11 cellular contexts compared by ENCODE assay signal in the genomic region with DNA sequence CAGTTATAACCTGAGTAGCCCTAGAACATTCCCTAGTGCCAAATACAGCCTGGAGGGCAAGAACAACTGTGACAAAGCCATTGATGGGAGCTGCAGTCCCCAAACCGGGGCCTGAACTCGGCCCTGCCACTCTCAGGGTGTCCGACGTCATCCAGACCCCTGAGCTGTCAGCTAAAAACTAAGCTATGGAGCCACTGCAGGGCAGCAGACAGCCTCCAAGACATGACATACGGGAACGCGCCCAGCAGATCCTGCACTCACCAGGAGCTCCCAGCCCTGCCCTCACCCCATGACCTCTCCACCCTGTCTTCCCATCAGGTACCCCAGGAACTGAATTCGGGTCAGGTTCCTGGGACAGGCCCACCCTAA. TPM values are rescaled to one million over a fixed set of nuclear protein-coding genes. Genes with fewer than 3 reads are reported as not detected.
DNase-seq lines count a peak whose midpoint lies in the region; ATAC-seq and TF ChIP-seq lines count a peak whose summit lies in the region.
"Had no signal": no experiment of that assay in that cellular context is flagged by ENCODE, and none has a peak within 500 bp of the region (broad histone marks: within the 10 kb centered on the region; RNA-seq: fewer than 3 reads in every experiment).

No MANE protein-coding gene starts in this region.

- H3K79me2 ChIP-seq in DOHH2 (ENCODE audit: control insufficient read depth, low read length) (peaks cover 9% of the 10 kb centered on the region), PC-3 (ENCODE audit: low read length) (no peaks in the 10 kb centered on the region)

- H3K27ac ChIP-seq in DOHH2 (ENCODE audit: low read depth, low read length) (peak overlapping the region; percentile 86), testis (no peak overlapping the region), PC-3 (ENCODE audit: low read length) (no peak overlapping the region)
- H3K27ac ChIP-seq: PC-9 had no signal

- TF ChIP-seq CTCF in DOHH2 (IDR thresholded peaks at IDR 0.05; ENCODE audit: low read depth, low read length, poor library complexity, severe bottlenecking) (no peak), testis (IDR thresholded peaks at IDR 0.05) (no peak), PC-3 (conservative IDR thresholded peaks at IDR 0.05; ENCODE audit: low read depth, low read length) (no peak)
- no peak for TF ChIP-seq CTCF in activated CD8-positive, alpha-beta T cell treated with anti-CD3 and anti-CD28 coated beads for 36 hours (IDR thresholded peaks at IDR 0.05)

- H3K27me3 ChIP-seq in DOHH2 (ENCODE audit: control insufficient read depth, low read length) (no peaks in the 10 kb centered on the region), testis (no peaks in the 10 kb centered on the region), PC-3 (ENCODE audit: low read length) (no peaks in the 10 kb centered on the region)

- H3K4me1 Mint-ChIP-seq in activated CD8-positive, alpha-beta T cell treated with anti-CD3 and anti-CD28 coated beads for 36 hours (ENCODE audit: low read depth) = peaks cover 78% of the 10 kb centered on the region
- H3K4me1 Mint-ChIP-seq in natural killer cell treated with Interleukin-12 subunit alpha and Interleukin-12 subunit beta and Interleukin-15 and Interleukin-18, amount 100 ng/mL, for 72 hours (ENCODE audit: low read depth in 2 of 2) = peaks cover 38 to 47% of the 10 kb centered on the region in 2 donors

- no peak overlapping the region for H2AFZ ChIP-seq in PC-3 (ENCODE audit: low read length)
- H2AFZ ChIP-seq: PC-9 had no signal

- intact Hi-C loops in activated CD8-positive, alpha-beta T cell treated with anti-CD3 and anti-CD28 coated beads for 36 hours (cut with micrococcal nuclease) = loop anchor here (2.0 kb wide), 1 partner anchor 223 kb away; no protein-coding TSS in a partner anchor
- intact Hi-C loops in testis (cut with DNase I; ENCODE audit: low total_unique reads) = no loop called here
- intact Hi-C loops in PC-3 (cut with micrococcal nuclease) = no loop called here

- H3K27ac Mint-ChIP-seq in activated CD8-positive, alpha-beta T cell treated with anti-CD3 and anti-CD28 coated beads for 36 hours = peak overlapping the region; percentile 98
- H3K27ac Mint-ChIP-seq in natural killer cell treated with Interleukin-12 subunit alpha and Interleukin-12 subunit beta and Interleukin-15 and Interleukin-18, amount 100 ng/mL, for 72 hours = peak overlapping the region; percentile 55 to 78

- H3K9me2 ChIP-seq in DOHH2 (replicated peaks; ENCODE audit: control insufficient read depth, low read length) (no peaks in the 10 kb centered on the region), PC-3 (replicated peaks; ENCODE audit: low read length) (no peaks in the 10 kb centered on the region)

- H3K4me3 ChIP-seq in DOHH2 (ENCODE audit: low read length) (peak overlapping the region; percentile 53), testis (no peak overlapping the region), PC-3 (ENCODE audit: low read length) (no peak overlapping the region)
- H3K4me3 ChIP-seq: PC-9 had no signal

- peaks cover 10% of the 10 kb centered on the region for H3F3A ChIP-seq in DOHH2 (ENCODE audit: control insufficient read depth, insufficient read depth)
- H3F3A ChIP-seq in PC-3 (ENCODE audit: low read length, unreplicated experiment) = no peaks in the 10 kb centered on the region

- peaks cover 96% of the 10 kb centered on the region for H3K4me1 ChIP-seq in DOHH2 (ENCODE audit: control insufficient read depth, low read length)
- H3K4me1 ChIP-seq in testis = peaks cover 29% of the 10 kb centered on the region
- H3K4me1 ChIP-seq in PC-3 (ENCODE audit: insufficient read depth, low read length) = peaks cover 8% of the 10 kb centered on the region; the same call in 1 of the 2 replicates

- no peak for DNase-seq in activated CD8-positive, alpha-beta T cell treated with anti-CD3 and anti-CD28 coated beads for 36 hours
- DNase-seq in natural killer cell treated with Interleukin-12 subunit alpha and Interleukin-12 subunit beta and Interleukin-15 and Interleukin-18, amount 100 ng/mL, for 72 hours (ENCODE audit: low spot score) = no peak
- DNase-seq in testis (no peak), PC-3 (no peak)
- DNase-seq: NCI-H2171, PC-9 had no signal

- no peak overlapping the region for H3K9ac ChIP-seq in PC-3 (ENCODE audit: low read length)

- peaks cover 61% of the 10 kb centered on the region for H3K36me3 Mint-ChIP-seq in activated CD8-positive, alpha-beta T cell treated with anti-CD3 and anti-CD28 coated beads for 36 hours (ENCODE audit: low read depth)
- H3K36me3 Mint-ChIP-seq in natural killer cell treated with Interleukin-12 subunit alpha and Interleukin-12 subunit beta and Interleukin-15 and Interleukin-18, amount 100 ng/mL, for 72 hours = no peaks in the 10 kb centered on the region

- WGBS in testis, 2 donors = 93 to 97% methylated on average over 8 of the region's 8 CpGs

- H3K27me3 Mint-ChIP-seq in activated CD8-positive, alpha-beta T cell treated with anti-CD3 and anti-CD28 coated beads for 36 hours = no peaks in the 10 kb centered on the region
- no peaks in the 10 kb centered on the region for H3K27me3 Mint-ChIP-seq in natural killer cell treated with Interleukin-12 subunit alpha and Interleukin-12 subunit beta and Interleukin-15 and Interleukin-18, amount 100 ng/mL, for 72 hours

- H4K20me1 ChIP-seq in DOHH2 (ENCODE audit: control insufficient read depth, insufficient read depth, low read depth, low read length) (no peaks in the 10 kb centered on the region), PC-3 (ENCODE audit: low read length) (no peaks in the 10 kb centered on the region)

- ATAC-seq in HG02759 (IDR thresholded peaks at IDR 0.05; ENCODE audit: unreplicated experiment) = peak; percentile 12
- no peak for ATAC-seq in activated CD8-positive, alpha-beta T cell treated with anti-CD3 and anti-CD28 coated beads for 36 hours
- ATAC-seq in natural killer cell treated with Interleukin-12 subunit alpha and Interleukin-12 subunit beta and Interleukin-15 and Interleukin-18, amount 100 ng/mL, for 72 hours = no peak
- no peak for ATAC-seq in PC-3
- ATAC-seq in GM18517 (IDR thresholded peaks at IDR 0.05; ENCODE audit: unreplicated experiment) = no peak
- ATAC-seq: esophagus mucosa, HCT116 had no signal

- CTCF ChIA-PET in activated CD8-positive, alpha-beta T cell treated with anti-CD3 and anti-CD28 coated beads for 36 hours (lab: Charles Lee) = interaction anchor here (0.8 to 13.1 kb wide), 11 partner anchors 19 to 228 kb away, joined by 3 to 203 read pairs (median 5); a partner anchor contains a TSS
- CTCF ChIA-PET in PC-3 (lab: Charles Lee) = no interaction called here

- POLR2A ChIA-PET in activated CD8-positive, alpha-beta T cell treated with anti-CD3 and anti-CD28 coated beads for 36 hours (lab: Charles Lee) = interaction anchor here (0.6 to 9.4 kb wide), 10 partner anchors 11 to 218 kb away, joined by 3 to 134 read pairs (median 4); a partner anchor contains a TSS
- POLR2A ChIA-PET in PC-3 (lab: Charles Lee; ENCODE audit: unreplicated experiment) = no interaction called here

- H3K9me3 ChIP-seq in DOHH2 (ENCODE audit: control insufficient read depth, insufficient read depth, low read length) = no peaks in the 10 kb centered on the region
- H3K9me3 ChIP-seq in testis = no peaks in the 10 kb centered on the region
- H3K9me3 ChIP-seq in PC-3 (ENCODE audit: low read length) = no peaks in the 10 kb centered on the region

- TF ChIP-seq POLR2A in testis (IDR thresholded peaks at IDR 0.05) = no peak

- peaks cover 33% of the 10 kb centered on the region for H3K36me3 ChIP-seq in DOHH2 (ENCODE audit: control insufficient read depth, low read length)
- H3K36me3 ChIP-seq in testis (ENCODE audit: low read depth, missing control alignments) = no peaks in the 10 kb centered on the region
- no peaks in the 10 kb centered on the region for H3K36me3 ChIP-seq in PC-3 (ENCODE audit: low read depth, low read length)

- H3K9me3 Mint-ChIP-seq in activated CD8-positive, alpha-beta T cell treated with anti-CD3 and anti-CD28 coated beads for 36 hours = no peaks in the 10 kb centered on the region
- H3K9me3 Mint-ChIP-seq in natural killer cell treated with Interleukin-12 subunit alpha and Interleukin-12 subunit beta and Interleukin-15 and Interleukin-18, amount 100 ng/mL, for 72 hours = no peaks in the 10 kb centered on the region

- peak overlapping the region; percentile 72 for H3K4me3 Mint-ChIP-seq in activated CD8-positive, alpha-beta T cell treated with anti-CD3 and anti-CD28 coated beads for 36 hours
- peak overlapping the region; percentile 74 for H3K4me3 Mint-ChIP-seq in natural killer cell treated with Interleukin-12 subunit alpha and Interleukin-12 subunit beta and Interleukin-15 and Interleukin-18, amount 100 ng/mL, for 72 hours

- H3K4me2 ChIP-seq in DOHH2 (ENCODE audit: low read length) (peak overlapping the region; percentile 78), PC-3 (ENCODE audit: low read length) (no peak overlapping the region)
- H3K4me2 ChIP-seq: PC-9 had no signal

- BruUV-seq in PC-3 (replicated peaks; lab: Mats Ljungman, UMichigan) = no TSS peak

RNA-seq across cellular contexts. Expression of a gene that starts 28.4 kb away (rescaled TPM):
- 10 to 100 TPM; 10.9 to 12.7 TPM for total RNA-seq in activated CD8-positive, alpha-beta T cell treated with anti-CD3 and anti-CD28 coated beads for 36 hours
- 10 to 100 TPM in 1 of 2 donors, 1 to 10 TPM in 1; 7.3 to 12.0 TPM for total RNA-seq in natural killer cell treated with Interleukin-12 subunit alpha and Interleukin-12 subunit beta and Interleukin-15 and Interleukin-18, amount 100 ng/mL, for 72 hours
- total RNA-seq in testis (10 to 100 TPM in 1 of 2 donors, 1 to 10 TPM in 1; 8.3 to 14.7 TPM), PC-3 (2014; rRNA removed) (5.0 and 7.8 TPM in 2 replicates)
- 5.7 TPM for polyA plus RNA-seq in testis (ENCODE audit: insufficient read depth, low read depth, low replicate concordance)

RNA-seq across cellular contexts. Expression of a gene that starts 36.9 kb away (rescaled TPM):
- total RNA-seq in activated CD8-positive, alpha-beta T cell treated with anti-CD3 and anti-CD28 coated beads for 36 hours = 100 to 1,000 TPM; 150 to 156 TPM
- 10 to 100 TPM; 37.7 to 50.4 TPM for total RNA-seq in natural killer cell treated with Interleukin-12 subunit alpha and Interleukin-12 subunit beta and Interleukin-15 and Interleukin-18, amount 100 ng/mL, for 72 hours
- total RNA-seq in testis (10 to 100 TPM; 58.1 to 71.1 TPM), PC-3 (2014; rRNA removed) (25.9 and 32.5 TPM in 2 replicates)
- polyA plus RNA-seq in testis (ENCODE audit: insufficient read depth, low read depth, low replicate concordance) = 135 TPM
